Comparison of ENCODE assay signal across 8 cellular contexts in genomic region chr20:53940883-53941546, GRCh38.
A peak's percentile ranks its signal among the peaks of the same experiment; 100 is the strongest.
DNase-seq lines count a peak whose midpoint lies in the region; ATAC-seq and TF ChIP-seq lines count a peak whose summit lies in the region.

No MANE protein-coding gene starts in this region.

- H3K79me2 ChIP-seq in HCT116 (ENCODE audit: insufficient read depth, low read length): no peaks in the 10 kb centered on the region

- BruUV-seq in HCT116 (replicated peaks; lab: Mats Ljungman, UMichigan): no TSS peak

- no peak for TF ChIP-seq RAD21 in HCT116 (IDR thresholded peaks at IDR 0.05; ENCODE audit: low read depth)

- no peaks in the 10 kb centered on the region for H4K20me1 ChIP-seq in HCT116 (ENCODE audit: insufficient read depth)

- H3K27ac ChIP-seq in HCT116 (ENCODE audit: low read depth, low read length) (no peak overlapping the region), spleen (peak overlapping the region; percentile 20 to 75 (median 60))

- WGBS in spleen, 5 donors: 37 to 50% (median 45%) methylated on average over 6 of the region's 6 CpGs

- H3K9me3 ChIP-seq in HCT116 (ENCODE audit: control insufficient read depth in 1 of 2, insufficient read depth in 1 of 2, low read depth in 1 of 2, low read length in 2 of 2) (no peaks in the 10 kb centered on the region), T-helper 17 cell (ENCODE audit: control insufficient read depth, low read length, poor library complexity, severe bottlenecking) (no peaks in the 10 kb centered on the region), spleen (no peaks in the 10 kb centered on the region)

- no peak for ATAC-seq in HCT116
- ATAC-seq in T-helper 17 cell: no peak
- ATAC-seq in left ventricle myocardium superior: peak; percentile 13
- ATAC-seq in GM21447 (IDR thresholded peaks at IDR 0.05; ENCODE audit: unreplicated experiment): no peak

- CTCF ChIA-PET in HCT116 (lab: Charles Lee): interaction anchor here (1.0 to 2.2 kb wide), 5 partner anchors 26 to 707 kb away, joined by 3 to 10 read pairs (median 4); no protein-coding TSS in a partner anchor

- no peak overlapping the region for H3K4me3 Mint-ChIP-seq in T-helper 17 cell

- peak overlapping the region; percentile 90 for H2AFZ ChIP-seq in HCT116 (ENCODE audit: low read depth, low read length, poor library complexity, severe bottlenecking)

- no peaks in the 10 kb centered on the region for H3K27me3 Mint-ChIP-seq in T-helper 17 cell

- H3K36me3 ChIP-seq in HCT116 (ENCODE audit: control insufficient read depth in 1 of 2, insufficient read depth in 2 of 2, low read length in 2 of 2): no peaks in the 10 kb centered on the region
- H3K36me3 ChIP-seq in spleen: no peaks in the 10 kb centered on the region

- peaks cover 2% of the 10 kb centered on the region for H3K36me3 Mint-ChIP-seq in T-helper 17 cell (ENCODE audit: low read depth)

- H3K4me1 ChIP-seq in HCT116 (ENCODE audit: control insufficient read depth in 1 of 2, insufficient read depth in 2 of 2, low read length in 2 of 2) (peaks cover 0 to 22% of the 10 kb centered on the region in 2 experiments; a peak in 2 of 4 replicates), spleen (peaks cover 30 to 84% (median 64%) of the 10 kb centered on the region in 6 donors)

- H3K9ac ChIP-seq in HCT116 (ENCODE audit: low read length): 0 out of 2 replicates have a peak overlapping the region, but pooled peaks have one; percentile 15

- peak overlapping the region; percentile 40 for H3K4me2 ChIP-seq in HCT116 (ENCODE audit: low read length)

- H3K4me3 ChIP-seq in HCT116 (replicated peaks in 1 of 2; ENCODE audit: low read depth in 1 of 2, low read length in 2 of 2) (no peak overlapping the region), spleen (peak overlapping the region in 1 of 8 donors; percentile 49)

- H3K27ac Mint-ChIP-seq in T-helper 17 cell: peak overlapping the region; percentile 3

- peaks cover 17% of the 10 kb centered on the region for H3K4me1 Mint-ChIP-seq in T-helper 17 cell

- no peak for DNase-seq in HCT116 (ENCODE audit: low read depth, low spot score)
- DNase-seq in T-helper 17 cell: no peak
- DNase-seq in left ventricle myocardium superior: peak; percentile 54
- DNase-seq in spleen: no peak
- no peak for DNase-seq in activated T-cell treated with anti-CD3 and anti-CD28 coated beads, Interleukin-2, amount 50 U/mL, for 1 hour
- no peak for DNase-seq in GM13977 (ENCODE audit: low spot score)
- DNase-seq in NCI-H146 (lab: John Stamatoyannopoulos, UW): no peak

- POLR2A ChIA-PET in HCT116 (lab: Charles Lee): no interaction called here

- RAD21 ChIA-PET in HCT116 (lab: Charles Lee; ENCODE audit: low non-redundant PET in 1 of 2, low total read pairs in 2 of 2, uncharacterized antibody in 2 of 2, unreplicated experiment in 2 of 2): no interaction called here

- TF ChIP-seq CTCF in HCT116 (IDR thresholded peaks at IDR 0.05 in 2 of 3, conservative IDR thresholded peaks at IDR 0.05 in 1 of 3; ENCODE audit: borderline replicate concordance in 1 of 3, insufficient read depth in 1 of 3, low read depth in 2 of 3, low read length in 2 of 3) (no peak), spleen (IDR thresholded peaks at IDR 0.05 in 8 of 11, conservative IDR thresholded peaks at IDR 0.05 in 3 of 11) (no peak), GM13977 (IDR thresholded peaks at IDR 0.05; ENCODE audit: extremely low read depth, insufficient read depth, missing control alignments) (no peak)

- H3K9me2 ChIP-seq in HCT116 (ENCODE audit: insufficient read depth): no peaks in the 10 kb centered on the region

- TF ChIP-seq POLR2A in HCT116 (IDR thresholded peaks at IDR 0.05; ENCODE audit: borderline replicate concordance, extremely low read depth, insufficient read depth, insufficient read length) (no peak), spleen (IDR thresholded peaks at IDR 0.05) (no peak)

- in situ Hi-C loops in GM13977 (cut with MboI; ENCODE audit: low pct_unique_long_range_greater_than_20kb, low sequenced_read_pairs, unreplicated experiment): loop anchor here (5.0 to 10.0 kb wide), 3 partner anchors 124 to 526 kb away; no protein-coding TSS in a partner anchor

- H3K27me3 ChIP-seq in HCT116 (ENCODE audit: insufficient read depth, low read length) (no peaks in the 10 kb centered on the region), spleen (replicated peaks in 1 of 7) (no peaks in the 10 kb centered on the region)

- intact Hi-C loops in HCT116 (cut with micrococcal nuclease) (loop anchor here (1.0 to 10.0 kb wide), 4 partner anchors 121 to 716 kb away; no protein-coding TSS in a partner anchor), left ventricle myocardium superior (cut with micrococcal nuclease) (loop anchor here (5.0 kb wide), 1 partner anchor 364 kb away; no protein-coding TSS in a partner anchor), spleen (cut with DNase I; ENCODE audit: low total_unique reads) (loop anchor here (5.0 to 10.0 kb wide), 2 partner anchors 364 to 526 kb away; no protein-coding TSS in a partner anchor)

TF ChIP-seq in HCT116, 20 proteins besides CTCF, POLR2A, EP300 and RAD21:
- TF ChIP-seq YY1 (IDR thresholded peaks at IDR 0.05; ENCODE audit: extremely low read depth, insufficient replicate concordance, low read depth, low read length): peak; percentile 56
- TF ChIP-seq CBX3 (IDR thresholded peaks at IDR 0.05; ENCODE audit: low read depth): no peak
